ENCODE assay signal across 22 cellular contexts in genomic region chr5:98793223-98793622, GRCh38. TPM values are rescaled to one million over a fixed set of nuclear protein-coding genes. Genes with fewer than 3 reads are reported as not detected.
DNase-seq lines count a peak whose midpoint lies in the region; ATAC-seq, FAIRE-seq and TF ChIP-seq lines count a peak whose summit lies in the region.
"Had no signal": no experiment of that assay in that cellular context is flagged by ENCODE, and none has a peak within 500 bp of the region (broad histone marks: within the 10 kb centered on the region; RNA-seq: fewer than 3 reads in every experiment).

No MANE protein-coding gene starts in this region.

- H3K9me3 Mint-ChIP-seq in HFFc6: peaks cover 4% of the 10 kb centered on the region; the same call in 1 of the 2 replicates
- H3K9me3 Mint-ChIP-seq: CD4-positive, CD25-positive, alpha-beta regulatory T cell had no signal

- no peak for FAIRE-seq in kidney (lab: Jason Lieb, UNC)
- FAIRE-seq: A204.1, RCC 7860 had no signal

- H3K4me1 Mint-ChIP-seq in HFFc6 (ENCODE audit: low read depth): peaks cover 93% of the 10 kb centered on the region

- peak overlapping the region; percentile 26; the same call in 1 of the 2 replicates for H3K4me3 Mint-ChIP-seq in HFFc6
- H3K4me3 Mint-ChIP-seq: CD4-positive, CD25-positive, alpha-beta regulatory T cell had no signal

- TF ChIP-seq CTCF in HFFc6 (IDR thresholded peaks at IDR 0.05) (no peak), upper lobe of right lung (IDR thresholded peaks at IDR 0.05) (no peak), kidney (IDR thresholded peaks at IDR 0.05; ENCODE audit: borderline replicate concordance, extremely low read depth, insufficient read depth) (no peak)

- peak; percentile 39 for ATAC-seq in upper lobe of right lung
- no peak for ATAC-seq in HG03139 (IDR thresholded peaks at IDR 0.05; ENCODE audit: unreplicated experiment)

- H3K9me3 ChIP-seq in upper lobe of right lung (no peaks in the 10 kb centered on the region), kidney (ENCODE audit: control insufficient read depth in 1 of 2, low read length in 2 of 2) (no peaks in the 10 kb centered on the region)
- H3K9me3 ChIP-seq: SJCRH30 had no signal

- H3K27ac ChIP-seq in upper lobe of right lung (no peak overlapping the region), kidney (ENCODE audit: low read depth in 2 of 2, low read length in 2 of 2) (no peak overlapping the region)
- H3K27ac ChIP-seq: BLaER1, SJCRH30 had no signal

- H3K36me3 ChIP-seq in upper lobe of right lung: peaks cover 9% of the 10 kb centered on the region
- H3K36me3 ChIP-seq in kidney (ENCODE audit: control insufficient read depth in 1 of 2, insufficient read depth in 2 of 2, low read length in 2 of 2): no peaks in the 10 kb centered on the region

- peaks cover 17% of the 10 kb centered on the region for H3K27me3 Mint-ChIP-seq in HFFc6 (ENCODE audit: insufficient read depth)
- H3K27me3 Mint-ChIP-seq: CD4-positive, CD25-positive, alpha-beta regulatory T cell had no signal

- DNase-seq in ELR (ENCODE audit: low read depth): peak; percentile 5
- no peak for DNase-seq in HFFc6
- peak; percentile 18 for DNase-seq in myocyte (ENCODE audit: low read depth)
- DNase-seq in upper lobe of right lung: no peak
- DNase-seq in globus pallidus (ENCODE audit: low spot score): no peak
- DNase-seq in kidney: no peak
- DNase-seq: CD4-positive, CD25-positive, alpha-beta regulatory T cell; DMS153; DND-41; GOT3; HCEC 1CT; MV-4-11; NCI-H1105; NCI-H1436 treated with DMSO at 0.1 percent for 48 hours; NCI-H187 treated with DMSO at 0.1 percent for 48 hours; NCI-H524; NCI-H748 treated with DMSO at 0.1 percent for 48 hours; SJCRH30 had no signal

- H3K27me3 ChIP-seq in upper lobe of right lung: no peaks in the 10 kb centered on the region
- H3K27me3 ChIP-seq: BLaER1, SJCRH30 had no signal

- peaks cover 64% of the 10 kb centered on the region for H3K36me3 Mint-ChIP-seq in HFFc6 (ENCODE audit: low read depth)

- H3K4me1 ChIP-seq in upper lobe of right lung (no peaks in the 10 kb centered on the region), kidney (ENCODE audit: control insufficient read depth in 1 of 2, insufficient read depth in 1 of 2, low read depth in 1 of 2, low read length in 2 of 2) (no peaks in the 10 kb centered on the region)
- H3K4me1 ChIP-seq: SJCRH30 had no signal

- H3K9ac ChIP-seq in kidney (ENCODE audit: low read length in 2 of 2): no peak overlapping the region
- H3K9ac ChIP-seq: BLaER1 had no signal

- intact Hi-C loops in upper lobe of right lung (cut with DNase I) (no loop called here), kidney (cut with DNase I) (no loop called here)

- peak overlapping the region; percentile 49 for H3K27ac Mint-ChIP-seq in HFFc6
- H3K27ac Mint-ChIP-seq: CD4-positive, CD25-positive, alpha-beta regulatory T cell had no signal

- H3K4me3 ChIP-seq in upper lobe of right lung (no peak overlapping the region), kidney (ENCODE audit: low read length in 2 of 2) (no peak overlapping the region)
- H3K4me3 ChIP-seq: BLaER1, SJCRH30 had no signal

RNA-seq across cellular contexts. Expression of gene RGMB, which starts 19.8 kb away (rescaled TPM):
- 100 to 1,000 TPM; 219 to 288 (median 235) TPM for total RNA-seq in HFFc6 (2021; fragmentation: NEBNext Ultra II Directional; extraction: Animal tissue kit (Norgen Biotek cat#: 25700))
- total RNA-seq in myocyte: 206 and 220 TPM in 2 replicates
- polyA plus RNA-seq in myocyte (2012): 77.0 TPM
- 16.8 TPM for total RNA-seq in upper lobe of right lung
- 12.2 TPM for total RNA-seq in kidney
- polyA plus RNA-seq in kidney (ENCODE audit: insufficient read depth, low read depth, low replicate concordance): 4.0 TPM

Comparison
In these comparisons a context has a peak if more than half of its experiments do, and no peak if none do; other contexts are left out.
1. DNase-seq: peak in ELR (single experiment) and myocyte (single experiment); none in HFFc6 (single experiment), upper lobe of right lung (single experiment), globus pallidus (single experiment) and kidney (single experiment).
2. RNA of gene RGMB, which starts 19.8 kb away (total RNA-seq): 219 to 288 TPM in HFFc6 and 206 to 220 TPM in myocyte; 16.8 TPM in upper lobe of right lung (single experiment) and 12.2 TPM in kidney (single experiment); every median in the first group is over 10 times any median in the second.